ENCODE assay signal across 29 cellular contexts in the genomic region with DNA sequence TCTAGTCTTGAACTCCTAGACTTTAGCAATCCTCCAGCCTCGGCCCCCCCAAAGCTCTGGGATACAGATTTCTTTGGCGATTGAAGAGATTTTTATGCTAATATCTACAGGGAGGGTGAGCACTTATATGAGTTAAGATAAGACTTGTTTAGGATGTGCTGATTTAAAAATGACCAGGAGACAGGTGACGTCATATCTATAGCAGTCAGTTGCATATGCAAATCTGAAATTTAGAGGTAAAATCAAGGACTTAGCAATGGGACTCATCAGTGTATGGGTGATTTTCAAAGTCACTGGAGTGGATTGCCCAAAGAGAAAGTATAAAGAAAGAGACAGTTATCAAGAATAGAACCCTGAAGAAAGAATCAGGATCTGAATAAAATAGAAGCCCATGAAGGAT.
"Had no signal": no experiment of that assay in that cellular context is flagged by ENCODE, and none has a peak within 500 bp of the region (broad histone marks: within the 10 kb centered on the region; RNA-seq: fewer than 3 reads in every experiment).

No MANE protein-coding gene starts in this region.

- H3K36me3 ChIP-seq: colonic mucosa, esophagus muscularis mucosa, esophagus squamous epithelium, gastrocnemius medialis, gastroesophageal sphincter, heart left ventricle, heart right ventricle had no signal

- H3K9me3 Mint-ChIP-seq: dendritic cell treated with granulocyte-macrophage colony-stimulating factor and Interleukin-4, amounts not matched to agents 40 ng/mL and 50 ng/mL, for 4 days; endodermal cell had no signal

- H3K27ac Mint-ChIP-seq: dendritic cell treated with granulocyte-macrophage colony-stimulating factor and Interleukin-4, amounts not matched to agents 40 ng/mL and 50 ng/mL, for 4 days; effector memory CD8-positive, alpha-beta T cell; endodermal cell had no signal

- FAIRE-seq: colon, endometrium, endothelial cell of umbilical vein, frontal cortex had no signal

- H3K4me3 ChIP-seq: colonic mucosa, coronary artery, dorsolateral prefrontal cortex, esophagus muscularis mucosa, esophagus squamous epithelium, gastrocnemius medialis, gastroesophageal sphincter, heart left ventricle, heart right ventricle had no signal

- DNase-seq: colonic mucosa; cortex of kidney; dermis blood vessel endothelial cell; dorsolateral prefrontal cortex; effector CD4-positive, alpha-beta T cell; effector CD8-positive, alpha-beta T cell; effector memory CD4-positive, alpha-beta T cell; effector memory CD8-positive, alpha-beta T cell; endodermal cell; erythroblast; esophagus squamous epithelium; foreskin fibroblast; foreskin keratinocyte; foreskin melanocyte; gastrocnemius medialis; glutamatergic neuron; head of caudate nucleus; heart left ventricle; heart right ventricle had no signal

- H3K27me3 Mint-ChIP-seq: dendritic cell treated with granulocyte-macrophage colony-stimulating factor and Interleukin-4, amounts not matched to agents 40 ng/mL and 50 ng/mL, for 4 days; effector memory CD8-positive, alpha-beta T cell had no signal

- ATAC-seq: effector memory CD8-positive, alpha-beta T cell; esophagus mucosa; foreskin keratinocyte; gastrocnemius medialis; gastroesophageal sphincter; heart left ventricle; heart right ventricle had no signal

- H3K27ac ChIP-seq: colonic mucosa, coronary artery, dorsolateral prefrontal cortex, epithelial cell of prostate, esophagus muscularis mucosa, esophagus squamous epithelium, foreskin keratinocyte, gastrocnemius medialis, gastroesophageal sphincter, heart left ventricle, heart right ventricle had no signal

- H3K27me3 ChIP-seq: colonic mucosa, esophagus muscularis mucosa, esophagus squamous epithelium, foreskin keratinocyte, gastrocnemius medialis, gastroesophageal sphincter, heart left ventricle, heart right ventricle had no signal

- H3K4me1 ChIP-seq: colonic mucosa, esophagus muscularis mucosa, esophagus squamous epithelium, foreskin keratinocyte, gastrocnemius medialis, gastroesophageal sphincter, heart left ventricle, heart right ventricle had no signal

- H3K4me3 Mint-ChIP-seq: dendritic cell treated with granulocyte-macrophage colony-stimulating factor and Interleukin-4, amounts not matched to agents 40 ng/mL and 50 ng/mL, for 4 days; effector memory CD8-positive, alpha-beta T cell; endodermal cell had no signal

- H3K9me3 ChIP-seq: colonic mucosa, esophagus muscularis mucosa, esophagus squamous epithelium, gastrocnemius medialis, gastroesophageal sphincter, heart left ventricle, heart right ventricle had no signal
